Comparison of ENCODE assay signal across 23 cellular contexts in genomic region chr5:94499806-94500205, GRCh38.
DNase-seq lines count a peak whose midpoint lies in the region; ATAC-seq, FAIRE-seq and TF ChIP-seq lines count a peak whose summit lies in the region.
"Had no signal": no experiment of that assay in that cellular context is flagged by ENCODE, and none has a peak within 500 bp of the region (broad histone marks: within the 10 kb centered on the region; RNA-seq: fewer than 3 reads in every experiment).

No MANE protein-coding gene starts in this region.

- no peaks in the 10 kb centered on the region for H3K27me3 ChIP-seq in WERI-Rb-1 (ENCODE audit: insufficient read depth, low read depth, severe bottlenecking)
- H3K27me3 ChIP-seq: BE2C; BLaER1 treated with 17β-estradiol and CSF1 and Interleukin-3, amounts not matched to agents 10 nM and 100 nM had no signal

- DNase-seq in D721Med (ENCODE audit: insufficient read length, low spot score) (peak; percentile 28), NCI-H524 treated with DMSO at 0.1 percent for 48 hours (lab: John Stamatoyannopoulos, UW) (peak; percentile 99), WERI-Rb-1 (peak; percentile 68), retina (peak; percentile 15), NCI-H2196 treated with DMSO at 0.1 percent for 48 hours (lab: John Stamatoyannopoulos, UW; ENCODE audit: unreplicated experiment) (no peak)
- DNase-seq in activated CD8-positive, alpha-beta memory T cell treated with anti-CD3 and anti-CD28 coated beads, Interleukin-2, amount 50 U/mL, for 48 hours, result no peak
- DNase-seq: 8988T; ACHN; AML-193; BE2C; CD4-positive, alpha-beta T cell; CD8-positive, alpha-beta memory T cell; DMS153; EL; GDM1; H7; HCEC 1CT had no signal

- no peak overlapping the region for H3K4me3 ChIP-seq in WERI-Rb-1 (ENCODE audit: low read depth, low read length)
- H3K4me3 ChIP-seq: A549; BLaER1 treated with 17β-estradiol and CSF1 and Interleukin-3, amounts not matched to agents 10 nM and 100 nM had no signal

- FAIRE-seq in D721Med (lab: Jason Lieb, UNC), result peak; percentile 99
- FAIRE-seq: A549, GM12891, GM18507, H1 had no signal

- ATAC-seq in GM21381 (IDR thresholded peaks at IDR 0.05; ENCODE audit: unreplicated experiment), result no peak
- ATAC-seq: A549 had no signal

- TF ChIP-seq CTCF in D721Med (IDR thresholded peaks at IDR 0.05; ENCODE audit: insufficient read depth, missing control alignments) (no peak), WERI-Rb-1 (IDR thresholded peaks at IDR 0.05; ENCODE audit: low read depth, low read length) (no peak)

- no peaks in the 10 kb centered on the region for H3K36me3 ChIP-seq in WERI-Rb-1
- H3K36me3 ChIP-seq: BE2C; BLaER1 treated with 17β-estradiol and CSF1 and Interleukin-3, amounts not matched to agents 10 nM and 100 nM had no signal

- H3K27ac ChIP-seq in WERI-Rb-1, result peak overlapping the region; percentile 74
- H3K27ac ChIP-seq: A549; BLaER1 treated with 17β-estradiol and CSF1 and Interleukin-3, amounts not matched to agents 10 nM and 100 nM had no signal

- no peaks in the 10 kb centered on the region for H3K9me3 ChIP-seq in WERI-Rb-1 (ENCODE audit: severe bottlenecking)
- H3K9me3 ChIP-seq: A549; BE2C; BLaER1 treated with 17β-estradiol and CSF1 and Interleukin-3, amounts not matched to agents 10 nM and 100 nM had no signal

Comparison
In these comparisons a context has a peak if more than half of its experiments do, and no peak if none do; other contexts are left out.
1. DNase-seq: peak in D721Med (single experiment), NCI-H524 treated with DMSO at 0.1 percent for 48 hours (single experiment), WERI-Rb-1 (single experiment) and retina (single experiment); none in activated CD8-positive, alpha-beta memory T cell treated with anti-CD3 and anti-CD28 coated beads, Interleukin-2, amount 50 U/mL, for 48 hours (single experiment) and NCI-H2196 treated with DMSO at 0.1 percent for 48 hours (single experiment).